Comparison of ENCODE assay signal across 8 cellular contexts in genomic region chr6:44249082-44249748, GRCh38. TPM values are rescaled to one million over a fixed set of nuclear protein-coding genes. Genes with fewer than 3 reads are reported as not detected.
A peak's percentile ranks its signal among the peaks of the same experiment; 100 is the strongest.
DNase-seq lines count a peak whose midpoint lies in the region; ATAC-seq and TF ChIP-seq lines count a peak whose summit lies in the region.
"Had no signal": no experiment of that assay in that cellular context is flagged by ENCODE, and none has a peak within 500 bp of the region (broad histone marks: within the 10 kb centered on the region; RNA-seq: fewer than 3 reads in every experiment).

No MANE protein-coding gene starts in this region.

- H3K9me3 ChIP-seq in T-helper 17 cell (ENCODE audit: control insufficient read depth, low read length, poor library complexity, severe bottlenecking): no peaks in the 10 kb centered on the region

- peaks cover 13% of the 10 kb centered on the region for H3K9me3 Mint-ChIP-seq in GM23338

- H3K36me3 Mint-ChIP-seq in GM23338 (ENCODE audit: low read depth) (peaks cover 73% of the 10 kb centered on the region), T-helper 17 cell (ENCODE audit: low read depth) (peaks cover 15% of the 10 kb centered on the region)

- H3K4me1 Mint-ChIP-seq in GM23338: peaks cover 54% of the 10 kb centered on the region
- peaks cover 54% of the 10 kb centered on the region for H3K4me1 Mint-ChIP-seq in T-helper 17 cell

- peaks cover 62% of the 10 kb centered on the region for H4K20me1 ChIP-seq in GM23338 (replicated peaks; ENCODE audit: insufficient read depth)

- H3K4me3 Mint-ChIP-seq in GM23338 (peak overlapping the region; percentile 100), T-helper 17 cell (peak overlapping the region; percentile 99)

- TF ChIP-seq POLR2A in erythroblast (IDR thresholded peaks at IDR 0.05; ENCODE audit: low read length): no peak

- no peak overlapping the region for H2AFZ ChIP-seq in GM23338

- peaks cover 30% of the 10 kb centered on the region for H3K4me1 ChIP-seq in GM23338 (ENCODE audit: insufficient read depth)

- H3K27me3 Mint-ChIP-seq in GM23338 (ENCODE audit: insufficient read depth, low read depth, poor library complexity) (peaks cover 71% of the 10 kb centered on the region), T-helper 17 cell (peaks cover 6% of the 10 kb centered on the region)

- H3K4me2 ChIP-seq in GM23338: peak overlapping the region; percentile 90

- H3K27me3 ChIP-seq in GM23338 (ENCODE audit: insufficient read depth): no peaks in the 10 kb centered on the region

- H3K4me3 ChIP-seq in GM23338 (peak overlapping the region; percentile 100), fibroblast of pulmonary artery (replicated peaks; ENCODE audit: low read depth, low read length) (peak overlapping the region; percentile 100), skeletal muscle cell (ENCODE audit: low read depth, low read length) (peak overlapping the region; percentile 71)

- H3K36me3 ChIP-seq in GM23338 (ENCODE audit: insufficient read depth): peaks cover 63% of the 10 kb centered on the region

- H3K79me2 ChIP-seq in GM23338 (replicated peaks; ENCODE audit: insufficient read depth): peaks cover 59% of the 10 kb centered on the region

- peak overlapping the region; percentile 99 for H3K27ac ChIP-seq in GM23338 (ENCODE audit: low read depth)

- no peak for TF ChIP-seq CTCF in GM23338 (conservative IDR thresholded peaks at IDR 0.05; ENCODE audit: low read depth in 2 of 2)
- no peak for TF ChIP-seq CTCF in fibroblast of pulmonary artery (IDR thresholded peaks at IDR 0.05; ENCODE audit: low read length, missing control alignments)
- no peak for TF ChIP-seq CTCF in omental fat pad (IDR thresholded peaks at IDR 0.05)

- peaks cover 80% of the 10 kb centered on the region for H3F3A ChIP-seq in GM23338 (replicated peaks; ENCODE audit: low read depth)

- peak overlapping the region; percentile 100 for H3K27ac Mint-ChIP-seq in GM23338
- peak overlapping the region; percentile 100 for H3K27ac Mint-ChIP-seq in T-helper 17 cell

- DNase-seq in GM23338 (ENCODE audit: low spot score): no peak
- DNase-seq in T-helper 17 cell: no peak
- no peak for DNase-seq in fibroblast of pulmonary artery (ENCODE audit: low read depth)
- no peak for DNase-seq in skeletal muscle cell (ENCODE audit: low read depth)
- no peak for DNase-seq in erythroblast (lab: John Stamatoyannopoulos, UW)
- DNase-seq in omental fat pad (ENCODE audit: low spot score): no peak
- DNase-seq: NCI-H2107 had no signal

- ATAC-seq in GM23338: no peak
- ATAC-seq in T-helper 17 cell: no peak
- no peak for ATAC-seq in GM18517 (IDR thresholded peaks at IDR 0.05; ENCODE audit: unreplicated experiment)
- no peak for ATAC-seq in omental fat pad (ENCODE audit: low FRiP score)

- no peaks in the 10 kb centered on the region for H3K9me2 ChIP-seq in GM23338 (ENCODE audit: insufficient read depth)

TF ChIP-seq in GM23338, 12 proteins besides CTCF, POLR2A, EP300 and RAD21:
- TF ChIP-seq ZNF114 (CRISPR knock-in tag; IDR thresholded peaks at IDR 0.05) (no peak), POLR2AphosphoS5 (IDR thresholded peaks at IDR 0.05; ENCODE audit: low read depth) (no peak)

RNA-seq across cellular contexts. Expression of gene HSP90AB1, which starts 2.3 kb away (rescaled TPM):
- 2,361 and 2,444 TPM in 2 replicates for total RNA-seq in GM23338 (2014; rRNA removed; shearing (Covaris generic))
- 1,345 and 1,425 TPM in 2 replicates for polyA plus RNA-seq in GM23338 (2016; fragmentation: Nextera tagmentation; extraction: Ambion mirVana)
- total RNA-seq in T-helper 17 cell: 100 to 1,000 TPM; 454 to 478 TPM
- 1,000 to 10,000 TPM in 1 of 4 donors, 100 to 1,000 TPM in 3; 553 to 1,198 (median 846) TPM for total RNA-seq in omental fat pad

RNA-seq across cellular contexts. Expression of gene SLC35B2, which starts 8.1 kb away (rescaled TPM):
- 30.5 and 30.9 TPM in 2 replicates for total RNA-seq in GM23338 (2014; rRNA removed; shearing (Covaris generic))
- polyA plus RNA-seq in GM23338 (2016; fragmentation: Nextera tagmentation; extraction: Ambion mirVana): 14.0 and 14.7 TPM in 2 replicates
- total RNA-seq in T-helper 17 cell (10 to 100 TPM; 14.7 to 15.2 TPM), omental fat pad (10 to 100 TPM; 25.3 to 31.9 (median 30.4) TPM)

RNA-seq across cellular contexts. Expression of gene NFKBIE, which starts 16.1 kb away (rescaled TPM):
- total RNA-seq in GM23338 (2014; rRNA removed; shearing (Covaris generic)): 19.8 and 25.9 TPM in 2 replicates
- 12.8 and 14.6 TPM in 2 replicates for polyA plus RNA-seq in GM23338 (2016; fragmentation: Nextera tagmentation; extraction: Ambion mirVana)
- 10 to 100 TPM; 59.2 to 62.8 TPM for total RNA-seq in T-helper 17 cell
- total RNA-seq in omental fat pad: 10 to 100 TPM; 13.1 to 25.5 (median 15.3) TPM

RNA-seq across cellular contexts. Expression of gene TMEM151B, which starts 21.0 kb away (rescaled TPM):
- 11.5 and 14.6 TPM in 2 replicates for total RNA-seq in GM23338 (2014; rRNA removed; shearing (Covaris generic))
- 0.91 and 1.5 TPM in 2 replicates for polyA plus RNA-seq in GM23338 (2016; fragmentation: Nextera tagmentation; extraction: Ambion mirVana)
- not detected for total RNA-seq in T-helper 17 cell
- under 1 TPM in 1 of 4 donors, not detected in 3; 0.19 TPM for total RNA-seq in omental fat pad

RNA-seq across cellular contexts. Expression of gene SLC29A1, which starts 25.8 kb away (rescaled TPM):
- 149 and 169 TPM in 2 replicates for total RNA-seq in GM23338 (2014; rRNA removed; shearing (Covaris generic))
- polyA plus RNA-seq in GM23338 (2016; fragmentation: Nextera tagmentation; extraction: Ambion mirVana): 67.6 and 73.1 TPM in 2 replicates
- total RNA-seq in T-helper 17 cell (1 to 10 TPM; 1.4 to 3.4 TPM), omental fat pad (100 to 1,000 TPM in 1 of 4 donors, 10 to 100 TPM in 3; 61.7 to 317 (median 87.0) TPM)
